ENCODE assay signal across 16 cellular contexts in genomic region chr12:1174659-1175058, GRCh38.
"Had no signal": no experiment of that assay in that cellular context is flagged by ENCODE, and none has a peak within 500 bp of the region (broad histone marks: within the 10 kb centered on the region; RNA-seq: fewer than 3 reads in every experiment).

No MANE protein-coding gene starts in this region.

- H3K79me2 ChIP-seq: hepatocyte had no signal

- H3K27me3 ChIP-seq: colonic mucosa, hepatocyte, transverse colon had no signal

- H2AFZ ChIP-seq: hepatocyte had no signal

- DNase-seq: activated CD4-positive, alpha-beta T cell treated with anti-CD3 and anti-CD28 coated beads for 36 hours; activated CD8-positive, alpha-beta memory T cell treated with anti-CD3 and anti-CD28 coated beads, Interleukin-2, amount 50 U/mL, for 48 hours; activated CD8-positive, alpha-beta T cell treated with anti-CD3 and anti-CD28 coated beads, Interleukin-2, amount 10 ng/mL, durations not matched to agents 7 days and 5 days; activated naive CD4-positive, alpha-beta T cell treated with Interleukin-2 at 50 U/mL for 16 hours; activated naive CD8-positive, alpha-beta T cell treated with anti-CD3 and anti-CD28 coated beads, Interleukin-2, amount 50 U/mL, for 24 hours; colonic mucosa; kidney; left ventricle myocardium inferior; mesenchymal stem cell; psoas muscle; stimulated activated CD4-positive, alpha-beta T cell treated with anti-CD3 and anti-CD28 coated beads, Interleukin-2, amount 100 ng/mL, for 24 hours; stimulated activated naive B cell treated with anti-CD40 and anti-IgM and Interleukin-4, amounts not matched to agents 10 μg/mL and 1 μg/mL and 100 μg/mL, for 72 hours; T-helper 9 cell had no signal

- H3K9me3 ChIP-seq: colonic mucosa, left ventricle myocardium inferior, psoas muscle, transverse colon had no signal

- H3K27ac ChIP-seq: colonic mucosa, hepatocyte, left ventricle myocardium inferior, psoas muscle, transverse colon had no signal

- H3K4me1 ChIP-seq: colonic mucosa, transverse colon had no signal

- H3K4me2 ChIP-seq: hepatocyte had no signal

- H3K36me3 ChIP-seq: colonic mucosa, left ventricle myocardium inferior, transverse colon had no signal

- H3K4me3 ChIP-seq: colonic mucosa, hepatocyte, left ventricle myocardium inferior, psoas muscle, transverse colon had no signal

- ATAC-seq: activated CD4-positive, alpha-beta T cell treated with anti-CD3 and anti-CD28 coated beads for 36 hours; activated CD8-positive, alpha-beta T cell treated with anti-CD3 and anti-CD28 coated beads, Interleukin-2, amount 10 ng/mL, durations not matched to agents 7 days and 5 days; activated naive CD8-positive, alpha-beta T cell treated with anti-CD3 and anti-CD28 coated beads, Interleukin-2, amount 50 U/mL, for 24 hours; psoas muscle; sciatic nerve; stimulated activated naive B cell treated with anti-CD40 and anti-IgM and Interleukin-4, amounts not matched to agents 10 μg/mL and 1 μg/mL and 100 μg/mL, for 72 hours had no signal
